14 cellular contexts compared by ENCODE assay signal in the genomic region with DNA sequence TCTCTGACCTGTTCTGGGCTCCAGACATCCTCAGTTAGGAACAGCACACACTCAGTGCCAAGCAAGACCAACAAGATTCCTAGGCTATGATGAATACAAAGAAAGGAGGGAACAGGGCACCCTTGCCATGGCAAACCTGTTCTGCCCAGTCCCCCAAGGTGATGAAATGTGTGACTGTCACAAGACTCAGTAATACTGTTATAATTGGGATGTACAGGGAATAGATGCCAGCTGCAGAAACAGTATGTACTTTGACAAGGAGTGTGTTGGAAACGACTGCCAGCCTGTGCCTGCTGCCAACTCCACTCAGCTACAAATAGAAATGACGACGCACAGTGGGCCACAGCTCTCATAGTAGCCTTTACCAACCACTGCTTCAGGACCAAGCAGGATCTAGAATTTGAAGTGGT.
DNase-seq lines count a peak whose midpoint lies in the region; ATAC-seq and TF ChIP-seq lines count a peak whose summit lies in the region.
"Had no signal": no experiment of that assay in that cellular context is flagged by ENCODE, and none has a peak within 500 bp of the region (broad histone marks: within the 10 kb centered on the region; RNA-seq: fewer than 3 reads in every experiment).

No MANE protein-coding gene starts in this region.

- peak overlapping the region; percentile 54 for H3K4me2 ChIP-seq in skeletal muscle satellite cell (ENCODE audit: low read length)

- no peaks in the 10 kb centered on the region for H3K27me3 ChIP-seq in skeletal muscle satellite cell (ENCODE audit: control insufficient read depth, insufficient read depth, low read length)

- ATAC-seq in GM19463 (IDR thresholded peaks at IDR 0.05; ENCODE audit: unreplicated experiment) (no peak), HG03139 (IDR thresholded peaks at IDR 0.05; ENCODE audit: unreplicated experiment) (no peak)

- no peak overlapping the region for H3K4me3 Mint-ChIP-seq in MCF 10A (ENCODE audit: unreplicated experiment)
- H3K4me3 Mint-ChIP-seq: activated naive CD8-positive, alpha-beta T cell; neural crest cell; stimulated activated naive CD8-positive, alpha-beta T cell treated with anti-CD3 and anti-CD28 coated beads, Interleukin-15, Interleukin-2, amounts not matched to agents 100 ng/mL and 50 ng/mL, for 24 hours had no signal

- no peaks in the 10 kb centered on the region for H3K27me3 Mint-ChIP-seq in MCF 10A (ENCODE audit: insufficient read depth, unreplicated experiment)
- H3K27me3 Mint-ChIP-seq: activated naive CD8-positive, alpha-beta T cell; stimulated activated naive CD8-positive, alpha-beta T cell treated with anti-CD3 and anti-CD28 coated beads, Interleukin-15, Interleukin-2, amounts not matched to agents 100 ng/mL and 50 ng/mL, for 24 hours had no signal

- no peak overlapping the region for H3K4me3 ChIP-seq in skeletal muscle satellite cell (ENCODE audit: low read length)
- H3K4me3 ChIP-seq: GM23248 had no signal

- CTCF ChIA-PET in MCF 10A (lab: Yijun Ruan, JAX), result no interaction called here

- peaks cover 23% of the 10 kb centered on the region for H3K4me1 Mint-ChIP-seq in MCF 10A (ENCODE audit: insufficient read depth, unreplicated experiment)
- H3K4me1 Mint-ChIP-seq: neural crest cell had no signal

- intact Hi-C loops in MCF 10A (cut with micrococcal nuclease), result no loop called here

- H3K9ac ChIP-seq in skeletal muscle satellite cell (ENCODE audit: low read depth, low read length), result peak overlapping the region; percentile 19
- H3K9ac ChIP-seq: GM23248 had no signal

- H3K4me1 ChIP-seq in skeletal muscle satellite cell (ENCODE audit: control insufficient read depth, insufficient read depth, low read length), result peaks cover 29% of the 10 kb centered on the region

- peaks cover 4% of the 10 kb centered on the region for H3K36me3 Mint-ChIP-seq in MCF 10A (ENCODE audit: insufficient read depth, unreplicated experiment)
- H3K36me3 Mint-ChIP-seq: activated naive CD8-positive, alpha-beta T cell had no signal

- peak; percentile 53 for DNase-seq in NCI-H1092 treated with DMSO at 0.1 percent for 48 hours (lab: John Stamatoyannopoulos, UW)
- DNase-seq in MCF 10A (ENCODE audit: unreplicated experiment), result peak; percentile 28
- DNase-seq in hippocampal formation (lab: John Stamatoyannopoulos, UW), result peak; percentile 9 to 61
- no peak for DNase-seq in EL
- DNase-seq in GOT3 (lab: John Stamatoyannopoulos, UW), result no peak
- DNase-seq: GM23248; NCI-H526 treated with DMSO at 0.1 percent for 48 hours; stimulated activated CD4-positive, alpha-beta T cell treated with anti-CD3 and anti-CD28 coated beads, Interleukin-2, amount 100 ng/mL, for 24 hours had no signal

- no peaks in the 10 kb centered on the region for H3K36me3 ChIP-seq in skeletal muscle satellite cell (ENCODE audit: insufficient read depth, low read length)

- POLR2A ChIA-PET in MCF 10A (lab: Yijun Ruan, JAX), result interaction anchor here (0.6 to 1.0 kb wide), 3 partner anchors 16 to 1514 kb away, joined by 3 read pairs; no protein-coding TSS in a partner anchor

- no peak overlapping the region for H3K27ac Mint-ChIP-seq in MCF 10A (ENCODE audit: low read depth, unreplicated experiment)
- H3K27ac Mint-ChIP-seq: activated naive CD8-positive, alpha-beta T cell; stimulated activated naive CD8-positive, alpha-beta T cell treated with anti-CD3 and anti-CD28 coated beads, Interleukin-15, Interleukin-2, amounts not matched to agents 100 ng/mL and 50 ng/mL, for 24 hours had no signal

- H3K9me3 Mint-ChIP-seq in MCF 10A (ENCODE audit: unreplicated experiment), result no peaks in the 10 kb centered on the region
- H3K9me3 Mint-ChIP-seq: neural crest cell; stimulated activated naive CD8-positive, alpha-beta T cell treated with anti-CD3 and anti-CD28 coated beads, Interleukin-15, Interleukin-2, amounts not matched to agents 100 ng/mL and 50 ng/mL, for 24 hours had no signal

- H3K9me3 ChIP-seq in skeletal muscle satellite cell (replicated peaks; ENCODE audit: low read length), result no peaks in the 10 kb centered on the region

- no peak for TF ChIP-seq CTCF in MCF 10A (IDR thresholded peaks at IDR 0.05; ENCODE audit: unreplicated experiment)

- no TSS peak for BruUV-seq in MCF 10A (replicated peaks; lab: Mats Ljungman, UMichigan)

Comparison
In these comparisons a context has a peak if more than half of its experiments do, and no peak if none do; other contexts are left out.
1. DNase-seq: peak in NCI-H1092 treated with DMSO at 0.1 percent for 48 hours (single experiment), MCF 10A (single experiment) and hippocampal formation (2 of 2); none in EL (single experiment) and GOT3 (single experiment).